ENCODE assay signal across 8 cellular contexts in genomic region chr6:28136585-28137457, GRCh38. TPM values are rescaled to one million over a fixed set of nuclear protein-coding genes. Genes with fewer than 3 reads are reported as not detected.
DNase-seq lines count a peak whose midpoint lies in the region; ATAC-seq and TF ChIP-seq lines count a peak whose summit lies in the region.

No MANE protein-coding gene starts in this region.

- peaks cover 0 to 6% of the 10 kb centered on the region in 2 donors for H3K4me1 ChIP-seq in lung (ENCODE audit: control insufficient read depth in 2 of 2, insufficient read depth in 2 of 2, low read length in 2 of 2)

- 0% methylated on average over 57 of the region's 57 CpGs for WGBS in lung, 2 donors

- H3K27ac Mint-ChIP-seq in CD14-positive monocyte: peak overlapping the region; percentile 95 to 99 (median 98)
- H3K27ac Mint-ChIP-seq in activated CD8-positive, alpha-beta T cell treated with anti-CD3 and anti-CD28 coated beads, Interleukin-2, amount 10 ng/mL, durations not matched to agents 7 days and 5 days: peak overlapping the region; percentile 90

- peaks cover 5 to 12% of the 10 kb centered on the region in 2 donors for H3K36me3 Mint-ChIP-seq in CD14-positive monocyte
- H3K36me3 Mint-ChIP-seq in activated CD8-positive, alpha-beta T cell treated with anti-CD3 and anti-CD28 coated beads, Interleukin-2, amount 10 ng/mL, durations not matched to agents 7 days and 5 days (ENCODE audit: low read depth): peaks cover 11% of the 10 kb centered on the region

- no peaks in the 10 kb centered on the region for H3K9me3 Mint-ChIP-seq in CD14-positive monocyte
- H3K9me3 Mint-ChIP-seq in activated CD8-positive, alpha-beta T cell treated with anti-CD3 and anti-CD28 coated beads, Interleukin-2, amount 10 ng/mL, durations not matched to agents 7 days and 5 days (ENCODE audit: insufficient read depth): no peaks in the 10 kb centered on the region

- POLR2A ChIA-PET in activated CD8-positive, alpha-beta T cell treated with anti-CD3 and anti-CD28 coated beads, Interleukin-2, amount 10 ng/mL, durations not matched to agents 7 days and 5 days (lab: Charles Lee): interaction anchor here (0.5 to 2.3 kb wide), 18 partner anchors 9 to 327 kb away, joined by 3 to 24 read pairs (median 4); partner anchors contain the start of genes ZKSCAN4, ZSCAN16 and ZSCAN26

- ATAC-seq in GM19397 (IDR thresholded peaks at IDR 0.05; ENCODE audit: unreplicated experiment): peak; percentile 54
- ATAC-seq in HG03571 (IDR thresholded peaks at IDR 0.05; ENCODE audit: unreplicated experiment): peak; percentile 50
- peak; percentile 67 for ATAC-seq in activated CD8-positive, alpha-beta T cell treated with anti-CD3 and anti-CD28 coated beads, Interleukin-2, amount 10 ng/mL, durations not matched to agents 7 days and 5 days
- peak; percentile 87 for ATAC-seq in lung (ENCODE audit: insufficient read depth, low FRiP score)

- no peaks in the 10 kb centered on the region for H3K9me3 ChIP-seq in lung (ENCODE audit: control insufficient read depth in 2 of 2, insufficient read depth in 1 of 2, low read length in 1 of 2)

- peaks cover 54% of the 10 kb centered on the region for H3K4me1 Mint-ChIP-seq in CD14-positive monocyte
- H3K4me1 Mint-ChIP-seq in activated CD8-positive, alpha-beta T cell treated with anti-CD3 and anti-CD28 coated beads, Interleukin-2, amount 10 ng/mL, durations not matched to agents 7 days and 5 days (ENCODE audit: low read depth): peaks cover 61% of the 10 kb centered on the region

- H3K27me3 ChIP-seq in lung (ENCODE audit: control insufficient read depth, insufficient read depth): no peaks in the 10 kb centered on the region

- peak overlapping the region; percentile 95 to 97 for H3K27ac ChIP-seq in lung (ENCODE audit: low read depth in 1 of 2, low read length in 1 of 2)

- peaks cover 0 to 6% (median 2%) of the 10 kb centered on the region in 3 donors for H3K27me3 Mint-ChIP-seq in CD14-positive monocyte (ENCODE audit: low read depth in 3 of 3)
- H3K27me3 Mint-ChIP-seq in activated CD8-positive, alpha-beta T cell treated with anti-CD3 and anti-CD28 coated beads, Interleukin-2, amount 10 ng/mL, durations not matched to agents 7 days and 5 days (ENCODE audit: low read depth): no peaks in the 10 kb centered on the region

- intact Hi-C loops in CD14-positive monocyte (cut with micrococcal nuclease): loop anchor here (2.0 to 10.0 kb wide), 4 partner anchors 55 to 662 kb away; partner anchors contain the start of genes NKAPL (in 2 of the 2), ZKSCAN4 (in 2 of the 2), ZNF165 (in 2 of the 2) and ZNF184 (in 1 of the 2)

- H3K4me3 Mint-ChIP-seq in CD14-positive monocyte: peak overlapping the region; percentile 95 to 99
- peak overlapping the region; percentile 84 for H3K4me3 Mint-ChIP-seq in activated CD8-positive, alpha-beta T cell treated with anti-CD3 and anti-CD28 coated beads, Interleukin-2, amount 10 ng/mL, durations not matched to agents 7 days and 5 days

- DNase-seq in CD14-positive monocyte (ENCODE audit: low spot score): peak; percentile 78
- DNase-seq in NCI-H82 treated with DMSO at 0.1 percent for 48 hours (lab: John Stamatoyannopoulos, UW; ENCODE audit: unreplicated experiment): peak; percentile 75
- peak; percentile 83 for DNase-seq in activated CD8-positive, alpha-beta T cell treated with anti-CD3 and anti-CD28 coated beads, Interleukin-2, amount 10 ng/mL, durations not matched to agents 7 days and 5 days
- peak; percentile 54 for DNase-seq in effector CD4-positive, alpha-beta T cell
- DNase-seq in lung (ENCODE audit: low spot score): peak; percentile 92
- peak; percentile 66 to 76 (median 69) for DNase-seq in stimulated activated CD4-positive, alpha-beta T cell treated with anti-CD3 and anti-CD28 coated beads, TNF-alpha, amount 100 ng/mL, for 24 hours (ENCODE audit: low read depth in 3 of 3)

- TF ChIP-seq CTCF in CD14-positive monocyte (IDR thresholded peaks at IDR 0.05) (no peak), lung (IDR thresholded peaks at IDR 0.05; ENCODE audit: control extremely low read depth, extremely low read depth) (no peak)

- H3K36me3 ChIP-seq in lung (ENCODE audit: control insufficient read depth in 2 of 2, insufficient read depth in 2 of 2, low read length in 2 of 2): peaks cover 2 to 3% of the 10 kb centered on the region in 2 donors

- CTCF ChIA-PET in activated CD8-positive, alpha-beta T cell treated with anti-CD3 and anti-CD28 coated beads, Interleukin-2, amount 10 ng/mL, durations not matched to agents 7 days and 5 days (lab: Charles Lee): interaction anchor here (0.8 to 2.3 kb wide), 6 partner anchors 9 to 219 kb away, joined by 3 to 8 read pairs (median 4); partner anchors contain the start of genes ZKSCAN4 and ZSCAN16

- peak overlapping the region; percentile 81 for H3K4me3 ChIP-seq in lung

RNA-seq across cellular contexts. Expression of gene ZKSCAN8, which starts 4.9 kb away (rescaled TPM):
- polyA plus RNA-seq in CD14-positive monocyte (under 1 TPM; 0.49 to 0.71 TPM), lung (1 to 10 TPM; 3.8 to 3.9 TPM)
- 10 to 100 TPM; 17.6 to 18.7 TPM for total RNA-seq in activated CD8-positive, alpha-beta T cell treated with anti-CD3 and anti-CD28 coated beads, Interleukin-2, amount 10 ng/mL, durations not matched to agents 7 days and 5 days
- 10 to 100 TPM; 13.6 to 40.5 TPM for total RNA-seq in lung

RNA-seq across cellular contexts. Expression of gene ZSCAN16, which starts 12.4 kb away (rescaled TPM):
- 1 to 10 TPM; 3.5 to 5.9 TPM for polyA plus RNA-seq in CD14-positive monocyte
- total RNA-seq in activated CD8-positive, alpha-beta T cell treated with anti-CD3 and anti-CD28 coated beads, Interleukin-2, amount 10 ng/mL, durations not matched to agents 7 days and 5 days: 1 to 10 TPM; 2.9 to 4.5 TPM
- 1 to 10 TPM; 5.0 to 7.1 TPM for total RNA-seq in lung
- polyA plus RNA-seq in lung: 10 to 100 TPM in 1 of 2 donors, 1 to 10 TPM in 1; 4.5 to 10.2 TPM

RNA-seq across cellular contexts. Expression of gene ZNF165, which starts 56.5 kb away (rescaled TPM):
- polyA plus RNA-seq in CD14-positive monocyte (under 1 TPM in 1 of 2 donors, not detected in 1; 0.08 TPM), lung (1 to 10 TPM; 2.1 to 5.2 TPM)
- under 1 TPM; 0.84 to 0.97 TPM for total RNA-seq in activated CD8-positive, alpha-beta T cell treated with anti-CD3 and anti-CD28 coated beads, Interleukin-2, amount 10 ng/mL, durations not matched to agents 7 days and 5 days
- 1 to 10 TPM; 2.6 to 4.0 TPM for total RNA-seq in lung

Comparison
In these comparisons a context has a peak if more than half of its experiments do, and no peak if none do; other contexts are left out.
1. Peak in every context shown above with its lines: DNase-seq, ATAC-seq, H3K4me3 ChIP-seq and H3K27ac ChIP-seq.